ENCODE assay signal across 29 cellular contexts in genomic region chr4:6420036-6420435, GRCh38. TPM values are rescaled to one million over a fixed set of nuclear protein-coding genes. Genes with fewer than 3 reads are reported as not detected.
"Had no signal": no experiment of that assay in that cellular context is flagged by ENCODE, and none has a peak within 500 bp of the region (broad histone marks: within the 10 kb centered on the region; RNA-seq: fewer than 3 reads in every experiment).

No MANE protein-coding gene starts in this region.

- H3K27ac Mint-ChIP-seq: activated naive CD4-positive, alpha-beta T cell treated with anti-CD3 and anti-CD28 coated beads, Interleukin-2, amount 10 ng/mL, durations not matched to agents 7 days and 5 days; activated naive CD8-positive, alpha-beta T cell treated with anti-CD3 and anti-CD28 coated beads, Interleukin-2, amount 10 ng/mL, durations not matched to agents 7 days and 5 days; activated T-cell treated with anti-CD3 and anti-CD28 coated beads, Interleukin-2, amount 50 U/mL, for 24 hours; immature natural killer cell; mesothelial cell of epicardium; T-helper 17 cell; type B pancreatic cell had no signal

- H3K27me3 ChIP-seq: foreskin keratinocyte, uterus had no signal

- ATAC-seq: activated CD4-positive, CD25-positive, alpha-beta regulatory T cell treated with anti-CD3 and anti-CD28 coated beads, Interleukin-2, amount 50 U/mL, for 24 hours; foreskin keratinocyte; heart left ventricle; sciatic nerve; stimulated activated naive CD8-positive, alpha-beta T cell treated with anti-CD3 and anti-CD28 coated beads, Interleukin-15, Interleukin-2, amounts not matched to agents 100 U/mL and 50 U/mL, for 24 hours; T-helper 17 cell had no signal

- H3K4me1 ChIP-seq: foreskin keratinocyte, pancreas, prostate gland had no signal

- H3K9me3 ChIP-seq: esophagus muscularis mucosa, heart left ventricle, pancreas, prostate gland, uterus had no signal

- H3K27ac ChIP-seq: esophagus muscularis mucosa, foreskin keratinocyte, heart left ventricle, pancreas, prostate gland, skin epidermis, WERI-Rb-1 had no signal

- H3K9me3 Mint-ChIP-seq: activated naive CD4-positive, alpha-beta T cell treated with anti-CD3 and anti-CD28 coated beads, Interleukin-2, amount 10 ng/mL, durations not matched to agents 7 days and 5 days; activated naive CD8-positive, alpha-beta T cell treated with anti-CD3 and anti-CD28 coated beads, Interleukin-2, amount 10 ng/mL, durations not matched to agents 7 days and 5 days; activated T-cell treated with anti-CD3 and anti-CD28 coated beads, Interleukin-2, amount 50 U/mL, for 24 hours; immature natural killer cell; mesothelial cell of epicardium; type B pancreatic cell had no signal

- H3K36me3 ChIP-seq: esophagus muscularis mucosa, heart left ventricle, pancreas, prostate gland, uterus, WERI-Rb-1 had no signal

- H3K4me3 Mint-ChIP-seq: activated naive CD4-positive, alpha-beta T cell treated with anti-CD3 and anti-CD28 coated beads, Interleukin-2, amount 10 ng/mL, durations not matched to agents 7 days and 5 days; activated naive CD8-positive, alpha-beta T cell treated with anti-CD3 and anti-CD28 coated beads, Interleukin-2, amount 10 ng/mL, durations not matched to agents 7 days and 5 days; activated T-cell treated with anti-CD3 and anti-CD28 coated beads, Interleukin-2, amount 50 U/mL, for 24 hours; immature natural killer cell; mesothelial cell of epicardium; naive B cell; T-helper 17 cell; type B pancreatic cell had no signal

- H3K4me3 ChIP-seq: esophagus muscularis mucosa, heart left ventricle, pancreas, prostate gland, skin epidermis, uterus had no signal

- DNase-seq: activated CD4-positive, alpha-beta T cell treated with anti-CD3 and anti-CD28 coated beads for 48 hours; activated CD4-positive, alpha-beta T cell treated with anti-CD3 and anti-CD28 coated beads, Interleukin-2, amount 50 U/mL, for 48 hours; activated CD8-positive, alpha-beta memory T cell treated with anti-CD3 and anti-CD28 coated beads, Interleukin-2, amount 50 U/mL, for 48 hours; activated gamma-delta T cell; activated naive CD4-positive, alpha-beta T cell treated with anti-CD3 and anti-CD28 coated beads, Interleukin-2, amount 10 ng/mL, durations not matched to agents 7 days and 5 days; activated T-cell treated with anti-CD3 and anti-CD28 coated beads, Interleukin-2, amount 50 U/mL, for 24 hours; effector CD4-positive, alpha-beta T cell; foreskin keratinocyte; heart left ventricle; immature natural killer cell; naive B cell; retina; stimulated activated CD4-positive, alpha-beta T cell treated with anti-CD3 and anti-CD28 coated beads, Interleukin-12 subunit alpha, Interleukin-12 subunit beta, amount 100 ng/mL, for 4 hours; stimulated activated CD4-positive, alpha-beta T cell treated with anti-CD3 and anti-CD28 coated beads, Interleukin-4, amount 100 ng/mL, for 1 hour; stimulated activated naive CD8-positive, alpha-beta T cell treated with anti-CD3 and anti-CD28 coated beads, Interleukin-15, Interleukin-2, amounts not matched to agents 100 U/mL and 50 U/mL, for 24 hours; T-helper 17 cell; T1000; WERI-Rb-1 had no signal

- H3K4me1 Mint-ChIP-seq: activated naive CD4-positive, alpha-beta T cell treated with anti-CD3 and anti-CD28 coated beads, Interleukin-2, amount 10 ng/mL, durations not matched to agents 7 days and 5 days; activated naive CD8-positive, alpha-beta T cell treated with anti-CD3 and anti-CD28 coated beads, Interleukin-2, amount 10 ng/mL, durations not matched to agents 7 days and 5 days had no signal

- H3K36me3 Mint-ChIP-seq: activated naive CD4-positive, alpha-beta T cell treated with anti-CD3 and anti-CD28 coated beads, Interleukin-2, amount 10 ng/mL, durations not matched to agents 7 days and 5 days; activated naive CD8-positive, alpha-beta T cell treated with anti-CD3 and anti-CD28 coated beads, Interleukin-2, amount 10 ng/mL, durations not matched to agents 7 days and 5 days; immature natural killer cell; mesothelial cell of epicardium; naive B cell; type B pancreatic cell had no signal

RNA-seq across cellular contexts. Expression of gene PPP2R2C, which starts 52.4 kb away (rescaled TPM):
- total RNA-seq: activated CD8-positive, alpha-beta memory T cell treated with anti-CD3 and anti-CD28 coated beads for 36 hours; activated naive CD8-positive, alpha-beta T cell treated with anti-CD3 and anti-CD28 coated beads, Interleukin-2, amount 10 ng/mL, durations not matched to agents 7 days and 5 days; T-helper 17 cell had no signal
